ENCODE assay signal across 7 cellular contexts in the genomic region with DNA sequence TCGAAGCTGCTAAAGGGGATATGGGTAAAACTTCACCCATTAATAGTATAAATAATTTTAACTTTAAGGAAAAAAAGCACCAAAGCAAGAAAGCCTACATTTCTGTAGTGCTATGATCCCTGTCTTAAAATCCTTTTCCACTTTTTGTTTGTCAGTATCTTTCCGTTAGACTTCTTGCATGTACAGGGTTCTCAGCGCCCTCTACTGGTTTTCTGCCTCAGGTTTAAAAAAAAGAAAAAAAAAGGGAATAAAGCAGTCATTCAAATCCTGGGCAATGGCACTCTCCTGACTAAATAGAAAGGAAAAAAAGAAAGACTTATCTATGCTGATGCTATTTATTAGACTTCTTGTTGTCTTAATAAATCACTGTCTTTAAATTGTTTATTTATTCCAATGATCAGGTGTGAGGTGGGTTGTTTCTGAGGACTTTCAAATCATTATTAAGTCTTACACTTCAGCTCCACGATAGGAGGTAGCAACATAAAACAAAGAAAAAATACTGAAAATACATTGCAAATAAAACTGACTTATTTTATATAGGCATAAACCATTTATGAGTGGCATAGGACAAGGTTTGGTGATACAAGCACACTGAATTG.
DNase-seq lines count a peak whose midpoint lies in the region; ATAC-seq, FAIRE-seq and TF ChIP-seq lines count a peak whose summit lies in the region.

No MANE protein-coding gene starts in this region.

- no peak overlapping the region for H3K4me3 Mint-ChIP-seq in type B pancreatic cell

- no peaks in the 10 kb centered on the region for H3K9me3 Mint-ChIP-seq in type B pancreatic cell

- in situ Hi-C loops in astrocyte of the spinal cord (cut with HindIII; ENCODE audit: low sequenced_read_pairs) = no loop called here

- no peak overlapping the region for H3K4me3 ChIP-seq in astrocyte of the spinal cord (ENCODE audit: low read depth, low read length)

- no peaks in the 10 kb centered on the region for H3K36me3 Mint-ChIP-seq in type B pancreatic cell

- no peaks in the 10 kb centered on the region for H3K4me1 Mint-ChIP-seq in type B pancreatic cell (ENCODE audit: unreplicated experiment)

- no peak overlapping the region for H3K27ac Mint-ChIP-seq in type B pancreatic cell

- no peaks in the 10 kb centered on the region for H3K27me3 Mint-ChIP-seq in type B pancreatic cell

- peak; percentile 63 for DNase-seq in EL
- peak; percentile 34 for DNase-seq in HTR-8/SVneo (ENCODE audit: insufficient read length, low spot score)
- DNase-seq in NCI-H82 treated with DMSO at 0.1 percent for 48 hours (lab: John Stamatoyannopoulos, UW; ENCODE audit: unreplicated experiment) = peak; percentile 51
- DNase-seq in astrocyte of the spinal cord (ENCODE audit: low read depth, low spot score) = peak; percentile 80
- DNase-seq in left colon = peak in 1 of 2 donors; percentile 32
- DNase-seq in type B pancreatic cell (ENCODE audit: extremely low spot score, unreplicated experiment) = no peak
- DNase-seq in UCSD-AML1 (lab: John Stamatoyannopoulos, UW; ENCODE audit: unreplicated experiment) = no peak

- no peak for FAIRE-seq in HTR-8/SVneo (lab: Jason Lieb, UNC)

- ATAC-seq in left colon = peak; percentile 34

- TF ChIP-seq CTCF in astrocyte of the spinal cord (IDR thresholded peaks at IDR 0.05; ENCODE audit: low read depth, low read length) (peak; percentile 84), type B pancreatic cell (conservative IDR thresholded peaks at IDR 0.05) (peak; percentile 92)

- intact Hi-C loops in left colon (cut with DNase I, micrococcal nuclease) = loop anchor here in 1 of 2 donors (10.0 kb wide), 1 partner anchor 797 kb away; no protein-coding TSS in a partner anchor

Comparison
In these comparisons a context has a peak if more than half of its experiments do, and no peak if none do; other contexts are left out.
1. DNase-seq: peak in EL (single experiment), HTR-8/SVneo (single experiment), NCI-H82 treated with DMSO at 0.1 percent for 48 hours (single experiment) and astrocyte of the spinal cord (single experiment); none in type B pancreatic cell (single experiment) and UCSD-AML1 (single experiment).